9 cellular contexts compared by ENCODE assay signal in the genomic region with DNA sequence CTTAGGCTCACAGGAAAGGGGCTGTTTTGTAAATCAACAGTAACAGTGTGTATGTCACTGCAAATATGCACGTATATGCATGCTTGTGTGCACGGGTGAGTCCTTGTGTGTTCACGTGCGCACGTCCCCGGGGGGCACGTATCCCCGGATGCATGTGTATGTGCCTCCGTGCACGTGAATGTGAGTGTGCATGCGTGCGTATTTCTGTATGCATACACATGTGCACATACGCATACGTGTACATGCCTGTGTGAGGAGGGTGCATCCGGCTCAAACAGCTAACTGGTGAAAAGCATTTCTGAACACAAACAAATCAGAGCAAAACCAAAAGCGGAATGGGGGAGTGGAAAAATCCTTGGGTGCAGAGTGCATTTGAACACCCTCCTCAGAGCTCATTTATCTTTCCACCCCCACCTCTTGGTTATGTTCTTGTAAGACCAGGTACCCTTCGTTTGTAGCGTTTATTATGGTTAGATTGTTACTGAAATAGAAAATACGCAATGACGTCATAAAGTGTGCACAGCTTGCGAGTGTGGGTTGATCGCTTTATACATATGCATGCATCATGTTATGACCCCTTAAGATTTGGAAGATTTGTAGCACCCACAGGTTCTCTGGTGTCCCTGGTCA. TPM values are rescaled to one million over a fixed set of nuclear protein-coding genes. Genes with fewer than 3 reads are reported as not detected.
A peak's percentile ranks its signal among the peaks of the same experiment; 100 is the strongest.
DNase-seq lines count a peak whose midpoint lies in the region; ATAC-seq and TF ChIP-seq lines count a peak whose summit lies in the region.
"Had no signal": no experiment of that assay in that cellular context is flagged by ENCODE, and none has a peak within 500 bp of the region (broad histone marks: within the 10 kb centered on the region; RNA-seq: fewer than 3 reads in every experiment).

No MANE protein-coding gene starts in this region.

- no peak overlapping the region for H3K9ac ChIP-seq in skeletal muscle tissue (ENCODE audit: low read depth in 1 of 3, low read length in 3 of 3)

- H3K27me3 ChIP-seq in skeletal muscle tissue (ENCODE audit: control insufficient read depth in 3 of 3, insufficient read depth in 3 of 3, low read length in 3 of 3) = peaks cover 0 to 13% (median 8%) of the 10 kb centered on the region in 3 donors
- H3K27me3 ChIP-seq: body of pancreas had no signal

- peak; percentile 18 for ATAC-seq in HG03442 (IDR thresholded peaks at IDR 0.05; ENCODE audit: unreplicated experiment)
- ATAC-seq in GM18870 (IDR thresholded peaks at IDR 0.05; ENCODE audit: unreplicated experiment) = no peak

- peaks cover 27 to 33% (median 32%) of the 10 kb centered on the region in 3 donors for H3K4me1 ChIP-seq in skeletal muscle tissue (ENCODE audit: control insufficient read depth in 3 of 3, insufficient read depth in 3 of 3, low read length in 3 of 3)

- H3K36me3 ChIP-seq in skeletal muscle tissue (ENCODE audit: control insufficient read depth in 3 of 3, insufficient read depth in 3 of 3, low read length in 3 of 3) = peaks cover 0 to 5% (median 3%) of the 10 kb centered on the region in 3 donors

- H3K9me3 ChIP-seq in skeletal muscle tissue (ENCODE audit: control insufficient read depth in 3 of 3, low read length in 3 of 3) = no peaks in the 10 kb centered on the region
- H3K9me3 ChIP-seq: body of pancreas had no signal

- DNase-seq in NCI-H2196 (lab: John Stamatoyannopoulos, UW; ENCODE audit: unreplicated experiment) (peak; percentile 34), NCI-H2196 treated with DMSO at 0.1 percent for 48 hours (lab: John Stamatoyannopoulos, UW; ENCODE audit: unreplicated experiment) (no peak), epithelial cell of esophagus (ENCODE audit: low read depth) (no peak), AG08396 (ENCODE audit: low spot score) (no peak)
- DNase-seq in activated CD4-positive, alpha-beta T cell treated with anti-CD3 and anti-CD28 coated beads for 48 hours = peak; percentile 74

- H3K4me3 ChIP-seq in epithelial cell of esophagus (ENCODE audit: low read length) (peak overlapping the region; percentile 20), skeletal muscle tissue (ENCODE audit: low read length in 3 of 3) (peak overlapping the region; percentile 15 to 20 (median 19))
- H3K4me3 ChIP-seq: body of pancreas had no signal

- no peak overlapping the region for H3K27ac ChIP-seq in skeletal muscle tissue (ENCODE audit: low read depth, low read length)

- no peak for TF ChIP-seq CTCF in epithelial cell of esophagus (IDR thresholded peaks at IDR 0.05; ENCODE audit: insufficient read depth, low read depth, low read length, missing control alignments)

RNA-seq across cellular contexts. Expression of a gene that starts 7.0 kb away (rescaled TPM):
- total RNA-seq in skeletal muscle tissue = 5.2 TPM

RNA-seq across cellular contexts. Expression of a gene that starts 20.4 kb away (rescaled TPM):
- 0.52 TPM for total RNA-seq in skeletal muscle tissue

RNA-seq across cellular contexts. Expression of a gene that starts 38.3 kb away (rescaled TPM):
- 17.7 TPM for total RNA-seq in skeletal muscle tissue

RNA-seq across cellular contexts. Expression of a gene that starts 42.7 kb away (rescaled TPM):
- 27.1 TPM for total RNA-seq in skeletal muscle tissue

RNA-seq across cellular contexts. Expression of a gene that starts 51.6 kb away (rescaled TPM):
- 4.2 TPM for total RNA-seq in skeletal muscle tissue

Comparison
In these comparisons a context has a peak if more than half of its experiments do, and no peak if none do; other contexts are left out.
1. DNase-seq: peak in NCI-H2196 (single experiment) and activated CD4-positive, alpha-beta T cell treated with anti-CD3 and anti-CD28 coated beads for 48 hours (single experiment); none in NCI-H2196 treated with DMSO at 0.1 percent for 48 hours (single experiment), epithelial cell of esophagus (single experiment) and AG08396 (single experiment).